ENCODE assay signal across 17 cellular contexts in the genomic region with DNA sequence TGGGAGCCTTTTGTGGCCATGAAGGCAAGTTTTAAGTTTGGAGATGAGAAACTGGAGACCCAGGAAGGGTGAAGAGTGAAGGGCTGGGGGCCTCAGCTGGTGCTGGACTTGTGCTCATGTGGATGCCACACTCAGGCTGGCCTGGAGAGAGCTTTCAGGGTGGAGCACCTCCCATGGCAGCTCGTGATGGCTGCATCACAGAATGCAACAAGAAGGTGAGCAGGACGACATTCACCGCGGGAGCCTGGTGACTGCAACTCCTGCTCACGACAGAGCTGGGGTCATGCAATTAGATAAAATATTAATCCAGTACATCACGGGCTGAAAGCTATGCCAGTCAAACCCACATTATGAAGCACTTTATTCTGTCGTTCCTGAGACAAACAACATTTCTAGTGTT. TPM values are rescaled to one million over a fixed set of nuclear protein-coding genes. Genes with fewer than 3 reads are reported as not detected.
DNase-seq lines count a peak whose midpoint lies in the region; ATAC-seq, FAIRE-seq and TF ChIP-seq lines count a peak whose summit lies in the region.
"Had no signal": no experiment of that assay in that cellular context is flagged by ENCODE, and none has a peak within 500 bp of the region (broad histone marks: within the 10 kb centered on the region; RNA-seq: fewer than 3 reads in every experiment).

No MANE protein-coding gene starts in this region.

- no peaks in the 10 kb centered on the region for H3K27me3 Mint-ChIP-seq in CD4-positive, CD25-positive, alpha-beta regulatory T cell
- H3K27me3 Mint-ChIP-seq in activated naive CD8-positive, alpha-beta T cell treated with anti-CD3 and anti-CD28 coated beads, Interleukin-2, amount 10 ng/mL, durations not matched to agents 7 days and 5 days = no peaks in the 10 kb centered on the region
- H3K27me3 Mint-ChIP-seq in natural killer cell (ENCODE audit: low read depth in 2 of 2) = no peaks in the 10 kb centered on the region
- no peaks in the 10 kb centered on the region for H3K27me3 Mint-ChIP-seq in progenitor cell of endocrine pancreas

- no peak for DNase-seq in CD4-positive, CD25-positive, alpha-beta regulatory T cell
- DNase-seq in GM19239 (ENCODE audit: insufficient read length, low spot score) = no peak
- DNase-seq in activated naive CD8-positive, alpha-beta T cell treated with anti-CD3 and anti-CD28 coated beads, Interleukin-2, amount 10 ng/mL, durations not matched to agents 7 days and 5 days = no peak
- no peak for DNase-seq in natural killer cell
- DNase-seq in body of pancreas = no peak
- no peak for DNase-seq in progenitor cell of endocrine pancreas (ENCODE audit: low spot score, unreplicated experiment)
- DNase-seq in activated effector memory CD4-positive, alpha-beta T cell treated with anti-CD3 and anti-CD28 coated beads, Interleukin-2, amount 50 U/mL, for 16 hours = no peak
- DNase-seq: activated CD4-positive, alpha-beta T cell treated with anti-CD3 and anti-CD28 coated beads, Interleukin-2, amount 50 U/mL, for 1 hour; cerebellar nuclear complex; glutamatergic neuron; NCI-H1694; ovary had no signal

- POLR2A ChIA-PET in activated naive CD8-positive, alpha-beta T cell treated with anti-CD3 and anti-CD28 coated beads, Interleukin-2, amount 10 ng/mL, durations not matched to agents 7 days and 5 days (lab: Charles Lee) = no interaction called here

- peak; percentile 55 for FAIRE-seq in GM19239 (lab: Jason Lieb, UNC)
- FAIRE-seq: GM12878, islet of Langerhans, RCC 7860 had no signal

- TF ChIP-seq CTCF in natural killer cell (IDR thresholded peaks at IDR 0.05) (no peak), body of pancreas (IDR thresholded peaks at IDR 0.05) (no peak), progenitor cell of endocrine pancreas (IDR thresholded peaks at IDR 0.05; ENCODE audit: unreplicated experiment) (no peak)

- peak overlapping the region; percentile 86 to 92 (median 91) for H3K27ac Mint-ChIP-seq in CD4-positive, CD25-positive, alpha-beta regulatory T cell
- H3K27ac Mint-ChIP-seq in activated naive CD8-positive, alpha-beta T cell treated with anti-CD3 and anti-CD28 coated beads, Interleukin-2, amount 10 ng/mL, durations not matched to agents 7 days and 5 days = peak overlapping the region; percentile 79
- H3K27ac Mint-ChIP-seq in natural killer cell (peak overlapping the region; percentile 84 to 89), progenitor cell of endocrine pancreas (no peak overlapping the region)

- H3K4me3 ChIP-seq in CD4-positive, CD25-positive, alpha-beta regulatory T cell (ENCODE audit: low read depth, low read length) = no peak overlapping the region
- no peak overlapping the region for H3K4me3 ChIP-seq in body of pancreas
- H3K4me3 ChIP-seq: GM12878, ovary, thoracic aorta had no signal

- WGBS in body of pancreas, 2 donors = 77 to 84% methylated on average over 6 to 7 of the region's 7 CpGs

- H3K36me3 Mint-ChIP-seq in CD4-positive, CD25-positive, alpha-beta regulatory T cell = peaks cover 15% of the 10 kb centered on the region
- peaks cover 25% of the 10 kb centered on the region for H3K36me3 Mint-ChIP-seq in activated naive CD8-positive, alpha-beta T cell treated with anti-CD3 and anti-CD28 coated beads, Interleukin-2, amount 10 ng/mL, durations not matched to agents 7 days and 5 days
- H3K36me3 Mint-ChIP-seq in natural killer cell (no peaks in the 10 kb centered on the region), progenitor cell of endocrine pancreas (ENCODE audit: insufficient read depth) (no peaks in the 10 kb centered on the region)

- H3K4me3 Mint-ChIP-seq in CD4-positive, CD25-positive, alpha-beta regulatory T cell = peak overlapping the region; percentile 41 to 89 (median 74)
- peak overlapping the region; percentile 41 for H3K4me3 Mint-ChIP-seq in activated naive CD8-positive, alpha-beta T cell treated with anti-CD3 and anti-CD28 coated beads, Interleukin-2, amount 10 ng/mL, durations not matched to agents 7 days and 5 days
- no peak overlapping the region for H3K4me3 Mint-ChIP-seq in natural killer cell
- no peak overlapping the region for H3K4me3 Mint-ChIP-seq in progenitor cell of endocrine pancreas (ENCODE audit: low read depth)

- intact Hi-C loops in natural killer cell (cut with micrococcal nuclease) (no loop called here), body of pancreas (cut with DNase I) (no loop called here)

- H3K4me1 ChIP-seq in CD4-positive, CD25-positive, alpha-beta regulatory T cell (ENCODE audit: control insufficient read depth, insufficient read depth, low read length, poor library complexity, severe bottlenecking) = peaks cover 97% of the 10 kb centered on the region
- H3K4me1 ChIP-seq in body of pancreas = peaks cover 16% of the 10 kb centered on the region

- H3K4me1 Mint-ChIP-seq in CD4-positive, CD25-positive, alpha-beta regulatory T cell = peaks cover 24 to 95% (median 59%) of the 10 kb centered on the region in 4 donors
- H3K4me1 Mint-ChIP-seq in activated naive CD8-positive, alpha-beta T cell treated with anti-CD3 and anti-CD28 coated beads, Interleukin-2, amount 10 ng/mL, durations not matched to agents 7 days and 5 days = peaks cover 66% of the 10 kb centered on the region
- H3K4me1 Mint-ChIP-seq in natural killer cell = peaks cover 75 to 80% of the 10 kb centered on the region in 2 donors
- H3K4me1 Mint-ChIP-seq in progenitor cell of endocrine pancreas (ENCODE audit: low read depth) = peaks cover 15% of the 10 kb centered on the region

- H3K36me3 ChIP-seq in CD4-positive, CD25-positive, alpha-beta regulatory T cell (ENCODE audit: control insufficient read depth, insufficient read depth, low read length) = peaks cover 14% of the 10 kb centered on the region
- H3K36me3 ChIP-seq in body of pancreas (replicated peaks in 1 of 2; ENCODE audit: insufficient read depth in 1 of 2, low read depth in 2 of 2) = no peaks in the 10 kb centered on the region
- H3K36me3 ChIP-seq: ovary, thoracic aorta had no signal

- no peaks in the 10 kb centered on the region for H3K9me3 ChIP-seq in CD4-positive, CD25-positive, alpha-beta regulatory T cell (ENCODE audit: control insufficient read depth in 2 of 2, low read length in 2 of 2)
- H3K9me3 ChIP-seq in body of pancreas = no peaks in the 10 kb centered on the region
- H3K9me3 ChIP-seq: ovary, thoracic aorta had no signal

- H3K9me3 Mint-ChIP-seq in CD4-positive, CD25-positive, alpha-beta regulatory T cell = no peaks in the 10 kb centered on the region
- H3K9me3 Mint-ChIP-seq in activated naive CD8-positive, alpha-beta T cell treated with anti-CD3 and anti-CD28 coated beads, Interleukin-2, amount 10 ng/mL, durations not matched to agents 7 days and 5 days = no peaks in the 10 kb centered on the region
- H3K9me3 Mint-ChIP-seq in natural killer cell (no peaks in the 10 kb centered on the region), progenitor cell of endocrine pancreas (ENCODE audit: low read depth) (no peaks in the 10 kb centered on the region)

- no peak for ATAC-seq in CD4-positive, CD25-positive, alpha-beta regulatory T cell (ENCODE audit: low read depth in 2 of 2)
- ATAC-seq in activated naive CD8-positive, alpha-beta T cell treated with anti-CD3 and anti-CD28 coated beads, Interleukin-2, amount 10 ng/mL, durations not matched to agents 7 days and 5 days (ENCODE audit: low read depth) = no peak
- ATAC-seq in natural killer cell = no peak
- ATAC-seq in body of pancreas = no peak
- ATAC-seq: GM12878 had no signal

- no peak for TF ChIP-seq POLR2A in body of pancreas (IDR thresholded peaks at IDR 0.05)

- H3K27ac ChIP-seq in CD4-positive, CD25-positive, alpha-beta regulatory T cell (ENCODE audit: insufficient read depth, low read length, poor library complexity, severe bottlenecking) = peak overlapping the region; percentile 66
- H3K27ac ChIP-seq in body of pancreas = no peak overlapping the region
- H3K27ac ChIP-seq: epithelial cell of prostate, ovary, thoracic aorta had no signal

- no peaks in the 10 kb centered on the region for H3K27me3 ChIP-seq in CD4-positive, CD25-positive, alpha-beta regulatory T cell (ENCODE audit: control insufficient read depth, insufficient read depth, low read length)
- H3K27me3 ChIP-seq in body of pancreas = no peaks in the 10 kb centered on the region
- H3K27me3 ChIP-seq: ovary had no signal

RNA-seq across cellular contexts. Expression of a gene that starts 59.7 kb away (rescaled TPM):
- 480 TPM for total RNA-seq in CD4-positive, CD25-positive, alpha-beta regulatory T cell
- polyA plus RNA-seq in CD4-positive, CD25-positive, alpha-beta regulatory T cell = 100 to 1,000 TPM in 1 of 4 donors, 10 to 100 TPM in 3; 67.5 to 108 (median 90.2) TPM
- 100 to 1,000 TPM; 370 to 391 TPM for total RNA-seq in activated naive CD8-positive, alpha-beta T cell treated with anti-CD3 and anti-CD28 coated beads, Interleukin-2, amount 10 ng/mL, durations not matched to agents 7 days and 5 days
- total RNA-seq in natural killer cell = 100 to 1,000 TPM; 354 to 448 (median 420) TPM
- total RNA-seq in body of pancreas = 10 to 100 TPM; 15.6 to 18.1 TPM
- 63.1 and 65.3 TPM in 2 replicates for total RNA-seq in progenitor cell of endocrine pancreas

Comparison
In these comparisons a context has a peak if more than half of its experiments do, and no peak if none do; other contexts are left out.
1. H3K4me3 Mint-ChIP-seq: peak in CD4-positive, CD25-positive, alpha-beta regulatory T cell (4 of 4) and activated naive CD8-positive, alpha-beta T cell treated with anti-CD3 and anti-CD28 coated beads, Interleukin-2, amount 10 ng/mL, durations not matched to agents 7 days and 5 days (single experiment); none in natural killer cell (single experiment) and progenitor cell of endocrine pancreas (single experiment).